Comparison of ENCODE assay signal across 8 cellular contexts in genomic region chr3:71304261-71304646, GRCh38.
DNase-seq lines count a peak whose midpoint lies in the region; ATAC-seq and TF ChIP-seq lines count a peak whose summit lies in the region.

No MANE protein-coding gene starts in this region.

- H3K4me1 ChIP-seq in SJCRH30 = no peaks in the 10 kb centered on the region; the same call in none of the 2 replicates
- peaks cover 17 to 91% (median 85%) of the 10 kb centered on the region in 4 donors for H3K4me1 ChIP-seq in esophagus muscularis mucosa

- no peak for TF ChIP-seq POLR2A in esophagus muscularis mucosa (IDR thresholded peaks at IDR 0.05; ENCODE audit: low read depth)

- no peaks in the 10 kb centered on the region for H3K27me3 ChIP-seq in H7 (ENCODE audit: control insufficient read depth, insufficient read depth, low read length)
- H3K27me3 ChIP-seq in SJCRH30 = no peaks in the 10 kb centered on the region
- H3K27me3 ChIP-seq in esophagus muscularis mucosa = no peaks in the 10 kb centered on the region

- H3K4me1 Mint-ChIP-seq in osteocyte (ENCODE audit: unreplicated experiment) = peaks cover 90% of the 10 kb centered on the region

- H3K4me3 ChIP-seq in H7 (ENCODE audit: insufficient read depth, low read depth, low read length) (peak overlapping the region; percentile 5; the same call in 1 of the 2 replicates), SJCRH30 (peak overlapping the region; percentile 56; the same call in 1 of the 2 replicates), esophagus muscularis mucosa (peak overlapping the region; percentile 40 to 56 (median 50))

- no peak overlapping the region for H3K27ac ChIP-seq in SJCRH30
- peak overlapping the region; percentile 78 to 83 (median 82) for H3K27ac ChIP-seq in esophagus muscularis mucosa (replicated peaks in 1 of 4)

- peak overlapping the region; percentile 79 for H3K4me3 Mint-ChIP-seq in osteocyte (ENCODE audit: unreplicated experiment)

- H3K9me3 Mint-ChIP-seq in osteocyte (ENCODE audit: unreplicated experiment) = no peaks in the 10 kb centered on the region

- no peak for TF ChIP-seq EP300 in esophagus muscularis mucosa (IDR thresholded peaks at IDR 0.05)

- intact Hi-C loops in esophagus muscularis mucosa (cut with DNase I) = loop anchor here (5.0 to 10.0 kb wide), 4 partner anchors 47 to 589 kb away; no protein-coding TSS in a partner anchor

- peaks cover 2% of the 10 kb centered on the region for H3K36me3 Mint-ChIP-seq in osteocyte (ENCODE audit: unreplicated experiment)

- ATAC-seq in HG03378 (IDR thresholded peaks at IDR 0.05; ENCODE audit: unreplicated experiment) (no peak), HG02759 (IDR thresholded peaks at IDR 0.05; ENCODE audit: unreplicated experiment) (no peak)

- H3K9me3 ChIP-seq in SJCRH30 (replicated peaks) = no peaks in the 10 kb centered on the region
- H3K9me3 ChIP-seq in esophagus muscularis mucosa = no peaks in the 10 kb centered on the region

- WGBS in esophagus muscularis mucosa = 33% methylated on average over 3 of the region's 3 CpGs

- H3K36me3 ChIP-seq in H7 (replicated peaks; ENCODE audit: control insufficient read depth, insufficient read depth, low read length) (no peaks in the 10 kb centered on the region), SJCRH30 (no peaks in the 10 kb centered on the region), esophagus muscularis mucosa (no peaks in the 10 kb centered on the region)

- DNase-seq in H7 = no peak
- no peak for DNase-seq in SJCRH30
- no peak for DNase-seq in esophagus muscularis mucosa (ENCODE audit: extremely low spot score)
- no peak for DNase-seq in osteocyte (ENCODE audit: extremely low spot score, unreplicated experiment)
- DNase-seq in NCI-H446 (lab: John Stamatoyannopoulos, UW) = no peak
- DNase-seq in HPDE6-E6E7 (ENCODE audit: extremely low spot score) = no peak

- no peak for TF ChIP-seq CTCF in esophagus muscularis mucosa (IDR thresholded peaks at IDR 0.05)
- no peak for TF ChIP-seq CTCF in osteocyte (IDR thresholded peaks at IDR 0.05)

- peak overlapping the region; percentile 94 for H3K27ac Mint-ChIP-seq in osteocyte (ENCODE audit: unreplicated experiment)

- no peaks in the 10 kb centered on the region for H3K27me3 Mint-ChIP-seq in osteocyte (ENCODE audit: unreplicated experiment)

Comparison
In these comparisons a context has a peak if more than half of its experiments do, and no peak if none do; other contexts are left out.
1. H3K4me3 ChIP-seq: peak in every context shown above with its lines; median percentile 56 in SJCRH30; 50 in esophagus muscularis mucosa; 5 in H7.